In the genomic region with DNA sequence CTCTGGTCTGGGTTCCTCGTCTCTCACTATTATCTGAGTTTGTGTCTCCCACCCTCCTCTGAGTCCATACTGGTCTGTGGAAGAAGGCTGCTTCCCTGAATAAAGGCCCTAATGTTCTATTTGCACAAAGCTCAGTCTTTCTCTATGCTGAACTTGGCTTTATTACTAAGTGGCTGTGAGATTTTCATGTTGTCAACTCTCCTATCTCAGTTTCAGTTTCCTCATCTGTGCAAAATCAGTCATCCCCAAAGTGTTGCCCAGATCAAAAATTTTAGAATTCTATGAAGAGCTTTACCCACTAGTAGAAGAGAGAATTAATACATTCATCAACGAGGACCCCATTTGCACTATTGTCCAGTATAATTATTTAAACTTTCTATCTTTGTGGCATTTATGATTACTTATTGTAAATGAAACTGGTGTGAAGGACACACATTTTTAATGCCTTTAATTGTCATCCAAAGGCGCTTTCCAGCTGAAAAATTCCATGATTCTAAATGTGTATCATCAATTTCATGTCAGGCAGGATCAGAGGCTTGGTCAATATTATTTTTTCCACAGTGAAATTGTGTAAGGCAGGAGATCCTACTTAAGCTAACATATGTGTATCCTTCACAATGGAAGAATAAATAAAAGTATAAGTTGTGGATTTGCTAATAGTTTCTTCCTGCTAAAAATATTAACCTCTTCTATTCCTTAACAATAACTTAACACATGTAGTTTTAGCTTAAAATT, we compare ENCODE assay signal across 15 cellular contexts.
DNase-seq lines count a peak whose midpoint lies in the region; ATAC-seq and TF ChIP-seq lines count a peak whose summit lies in the region.
"Had no signal": no experiment of that assay in that cellular context is flagged by ENCODE, and none has a peak within 500 bp of the region (broad histone marks: within the 10 kb centered on the region; RNA-seq: fewer than 3 reads in every experiment).

No MANE protein-coding gene starts in this region.

- WGBS in gastroesophageal sphincter (ENCODE audit: low coverage in 1 of 2), 2 donors = 72 to 81% methylated on average over 3 of the region's 3 CpGs

- no peaks in the 10 kb centered on the region for H3K36me3 ChIP-seq in gastroesophageal sphincter
- H3K36me3 ChIP-seq: heart right ventricle, tibial artery had no signal

- H3K4me3 ChIP-seq in gastroesophageal sphincter = no peak overlapping the region
- H3K4me3 ChIP-seq: heart right ventricle, tibial artery had no signal

- TF ChIP-seq EP300 in gastroesophageal sphincter (IDR thresholded peaks at IDR 0.05) = no peak

- H3K4me1 ChIP-seq in gastroesophageal sphincter = peaks cover 0 to 1% (median 0%) of the 10 kb centered on the region in 3 donors

- peak; percentile 89 for ATAC-seq in GM18498 (IDR thresholded peaks at IDR 0.05; ENCODE audit: unreplicated experiment)
- ATAC-seq in GM19395 (IDR thresholded peaks at IDR 0.05; ENCODE audit: unreplicated experiment) = peak; percentile 84
- ATAC-seq in HG02798 (IDR thresholded peaks at IDR 0.05; ENCODE audit: poor library complexity, unreplicated experiment) = peak; percentile 84
- ATAC-seq in HG03521 (IDR thresholded peaks at IDR 0.05; ENCODE audit: unreplicated experiment) = peak; percentile 83
- ATAC-seq in gastroesophageal sphincter = no peak
- ATAC-seq: heart right ventricle had no signal

- no peaks in the 10 kb centered on the region for H3K27me3 ChIP-seq in gastroesophageal sphincter
- H3K27me3 ChIP-seq: heart right ventricle, tibial artery had no signal

- no peak for TF ChIP-seq POLR2A in gastroesophageal sphincter (IDR thresholded peaks at IDR 0.05)

- no peak for DNase-seq in DMS53 treated with DMSO at 0.1 percent for 48 hours (lab: John Stamatoyannopoulos, UW; ENCODE audit: unreplicated experiment)
- no peak for DNase-seq in NOMO-1 treated with dmso at 0.1 percent for 144 hours (lab: John Stamatoyannopoulos, UW; ENCODE audit: unreplicated experiment)
- no peak for DNase-seq in UCSD-AML1 (lab: John Stamatoyannopoulos, UW; ENCODE audit: unreplicated experiment)
- DNase-seq: activated naive CD4-positive, alpha-beta T cell treated with Interleukin-2 at 50 U/mL for 16 hours; CD4-positive, CD25-positive, alpha-beta regulatory T cell; heart right ventricle; mesenchymal stem cell; NCI-H2081; Right ventricle myocardium superior; tibial artery had no signal

- TF ChIP-seq CTCF in gastroesophageal sphincter (IDR thresholded peaks at IDR 0.05) = no peak

- no peak overlapping the region for H3K27ac ChIP-seq in gastroesophageal sphincter
- H3K27ac ChIP-seq: heart right ventricle, tibial artery had no signal

- no peaks in the 10 kb centered on the region for H3K9me3 ChIP-seq in gastroesophageal sphincter
- H3K9me3 ChIP-seq: heart right ventricle, tibial artery had no signal
